ENCODE assay signal across 21 cellular contexts in genomic region chr16:57551057-57551456, GRCh38. TPM values are rescaled to one million over a fixed set of nuclear protein-coding genes. Genes with fewer than 3 reads are reported as not detected.
"Had no signal": no experiment of that assay in that cellular context is flagged by ENCODE, and none has a peak within 500 bp of the region (broad histone marks: within the 10 kb centered on the region; RNA-seq: fewer than 3 reads in every experiment).

No MANE protein-coding gene starts in this region.

- DNase-seq: activated CD4-positive, alpha-beta T cell treated with anti-CD3 and anti-CD28 coated beads for 1 hour; activated CD4-positive, alpha-beta T cell treated with anti-CD3 and anti-CD28 coated beads, Interleukin-2, amount 10 ng/mL, durations not matched to agents 24 days and 14 days; activated CD4-positive, alpha-beta T cell treated with anti-CD3 and anti-CD28 coated beads, Interleukin-2, amount 50 U/mL, for 48 hours; activated CD8-positive, alpha-beta memory T cell treated with anti-CD3 and anti-CD28 coated beads, Interleukin-2, amount 50 U/mL, for 48 hours; activated effector memory CD4-positive, alpha-beta T cell treated with Interleukin-2 at 50 U/mL for 16 hours; activated naive CD4-positive, alpha-beta T cell; activated T-cell treated with anti-CD3 and anti-CD28 coated beads, Interleukin-2, amount 50 U/mL, for 1 hour; Kasumi-1; KBM-7; NCI-H1048; NCI-H1930; NCI-H2171; NCI-H226; NCI-H510A treated with DMSO at 0.1 percent for 48 hours; NCI-H69; SHP77; SW 1271 had no signal

- H3K4me3 Mint-ChIP-seq: activated CD4-positive, alpha-beta T cell treated with anti-CD3 and anti-CD28 coated beads, Interleukin-2, amount 10 ng/mL, durations not matched to agents 24 days and 14 days; T-helper 1 cell treated with Interleukin-12 subunit alpha and Interleukin-12 subunit beta and Interleukin-4 antibody, amounts not matched to agents 30 μg/mL and 1 μg/mL, for 36 hours had no signal

- H3K27ac Mint-ChIP-seq: activated CD4-positive, alpha-beta T cell treated with anti-CD3 and anti-CD28 coated beads, Interleukin-2, amount 10 ng/mL, durations not matched to agents 24 days and 14 days; activated naive CD4-positive, alpha-beta T cell treated with anti-CD3 and anti-CD28 coated beads, Interleukin-2, amount 50 U/mL, for 72 hours; T-helper 1 cell treated with Interleukin-12 subunit alpha and Interleukin-12 subunit beta and Interleukin-4 antibody, amounts not matched to agents 30 μg/mL and 1 μg/mL, for 36 hours had no signal

- ATAC-seq: activated naive CD4-positive, alpha-beta T cell treated with anti-CD3 and anti-CD28 coated beads, Interleukin-2, amount 50 U/mL, for 72 hours; SK-N-SH treated with all-trans-retinoic acid at 6 μM for 48 hours had no signal

RNA-seq across cellular contexts. Expression of gene ADGRG5, which starts 8.6 kb away (rescaled TPM):
- total RNA-seq: SJSA1 had no signal
